Comparison of ENCODE assay signal across 26 cellular contexts in genomic region chr3:85313380-85313779, GRCh38.
"Had no signal": no experiment of that assay in that cellular context is flagged by ENCODE, and none has a peak within 500 bp of the region (broad histone marks: within the 10 kb centered on the region; RNA-seq: fewer than 3 reads in every experiment).

No MANE protein-coding gene starts in this region.

- H3K9me3 ChIP-seq: colonic mucosa, esophagus squamous epithelium, gastrocnemius medialis, heart right ventricle, left lung, lower lobe of right lung, mucosa of descending colon had no signal

- H3K27ac ChIP-seq: colonic mucosa, epithelial cell of prostate, esophagus squamous epithelium, gastrocnemius medialis, heart right ventricle, left lung, lower lobe of right lung had no signal

- H3K4me1 ChIP-seq: colonic mucosa, esophagus squamous epithelium, gastrocnemius medialis, heart right ventricle, left lung, lower lobe of right lung had no signal

- DNase-seq: colonic mucosa; cortex of kidney; effector CD8-positive, alpha-beta T cell; effector memory CD8-positive, alpha-beta T cell; endodermal cell; erythroblast; esophagus squamous epithelium; foreskin fibroblast; foreskin melanocyte; gastrocnemius medialis; glutamatergic neuron; head of caudate nucleus; heart right ventricle; hippocampal formation; left cardiac atrium; left lung; left ventricle myocardium superior; lower lobe of right lung; mesenchymal stem cell; mucosa of descending colon; naive B cell had no signal

- H3K36me3 ChIP-seq: colonic mucosa, esophagus squamous epithelium, gastrocnemius medialis, heart right ventricle, left lung, lower lobe of right lung had no signal

- FAIRE-seq: endometrium, islet of Langerhans, keratinocyte had no signal

- H3K27me3 ChIP-seq: colonic mucosa, esophagus squamous epithelium, gastrocnemius medialis, heart right ventricle, left lung had no signal

- ATAC-seq: effector memory CD8-positive, alpha-beta T cell; esophagus mucosa; gastrocnemius medialis; heart right ventricle; left cardiac atrium; left lung; left ventricle myocardium superior; lower lobe of right lung; mucosa of descending colon had no signal

- H3K4me3 ChIP-seq: colonic mucosa, esophagus squamous epithelium, gastrocnemius medialis, heart right ventricle, left lung, lower lobe of right lung, mucosa of descending colon had no signal
